21 cellular contexts compared by ENCODE assay signal in the genomic region with DNA sequence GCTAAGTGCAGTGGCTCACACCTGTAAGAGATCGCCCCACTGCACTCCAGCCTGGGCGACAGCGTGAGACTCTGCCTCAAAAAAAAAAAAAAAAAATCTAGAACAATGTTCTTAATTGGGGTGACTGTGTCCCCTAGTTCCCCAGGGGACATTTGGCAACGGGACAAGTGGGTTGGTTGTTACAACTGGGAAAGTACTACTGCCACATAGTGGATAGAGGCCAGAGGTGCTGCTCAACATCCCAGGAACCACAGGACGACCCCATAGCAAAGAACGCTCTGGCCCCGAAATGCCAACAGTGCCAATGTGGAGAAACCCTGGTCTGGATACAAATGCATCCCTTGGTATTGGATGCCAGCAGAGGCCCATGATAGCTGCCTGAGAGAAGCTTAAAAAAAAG. TPM values are rescaled to one million over a fixed set of nuclear protein-coding genes. Genes with fewer than 3 reads are reported as not detected.
DNase-seq lines count a peak whose midpoint lies in the region; FAIRE-seq and TF ChIP-seq lines count a peak whose summit lies in the region.
"Had no signal": no experiment of that assay in that cellular context is flagged by ENCODE, and none has a peak within 500 bp of the region (broad histone marks: within the 10 kb centered on the region; RNA-seq: fewer than 3 reads in every experiment).

No MANE protein-coding gene starts in this region.

- TF ChIP-seq CTCF in BJ (IDR thresholded peaks at IDR 0.05; ENCODE audit: insufficient read depth, low read depth, low read length) (peak; percentile 18; the same call in 1 of the 2 replicates), HL-60 (IDR thresholded peaks at IDR 0.05; ENCODE audit: insufficient read depth, low read length) (peak; percentile 19), VCaP (conservative IDR thresholded peaks at IDR 0.05) (peak; percentile 62), keratinocyte (optimal IDR thresholded peaks at IDR 0.05 in 1 of 3, IDR thresholded peaks at IDR 0.05 in 1 of 3, conservative IDR thresholded peaks at IDR 0.05 in 1 of 3; ENCODE audit: extremely low read depth in 1 of 3, insufficient read depth in 2 of 3, low read length in 3 of 3) (peak in 2 of 3 experiments; percentile 15 to 23), GM20000 (IDR thresholded peaks at IDR 0.05; ENCODE audit: extremely low read depth, missing control alignments) (no peak), colonic mucosa (IDR thresholded peaks at IDR 0.05) (no peak)

- no peak overlapping the region for H3K4me3 ChIP-seq in BJ (ENCODE audit: low read depth, low read length)
- H3K4me3 ChIP-seq in HL-60 (replicated peaks; ENCODE audit: insufficient read depth, low read length) = no peak overlapping the region
- no peak overlapping the region for H3K4me3 ChIP-seq in keratinocyte (ENCODE audit: control insufficient read depth in 2 of 3, extremely low read depth in 1 of 3, insufficient read depth in 2 of 3, low read depth in 1 of 3, low read length in 3 of 3)
- H3K4me3 ChIP-seq in colonic mucosa = no peak overlapping the region
- H3K4me3 ChIP-seq: SK-N-MC, smooth muscle cell had no signal

- no peak overlapping the region for H3K9ac ChIP-seq in keratinocyte (ENCODE audit: control insufficient read depth, extremely low read depth, insufficient read depth, low read length)
- no peak overlapping the region for H3K9ac ChIP-seq in colonic mucosa (ENCODE audit: low read depth in 2 of 2, low read length in 2 of 2)

- intact Hi-C loops in colonic mucosa (cut with DNase I) = no loop called here

- DNase-seq in BJ (ENCODE audit: low read depth) (no peak), HL-60 (ENCODE audit: low read depth in 1 of 2, low spot score in 1 of 2) (no peak), keratinocyte (ENCODE audit: low read depth, low spot score) (no peak), GM20000 (ENCODE audit: low spot score) (no peak), AG08395 (ENCODE audit: low spot score) (no peak), colonic mucosa (no peak)
- DNase-seq in activated CD4-positive, CD25-positive, alpha-beta regulatory T cell treated with anti-CD3 and anti-CD28 coated beads, Interleukin-2, amount 50 U/mL, for 72 hours = no peak
- DNase-seq: activated CD8-positive, alpha-beta memory T cell treated with anti-CD3 and anti-CD28 coated beads, Interleukin-2, amount 50 U/mL, for 48 hours; activated naive CD4-positive, alpha-beta T cell treated with anti-CD3 and anti-CD28 coated beads for 36 hours; CD4-positive, alpha-beta T cell; effector CD8-positive, alpha-beta T cell; immature natural killer cell; NCI-H1048; NCI-H2171 treated with DMSO at 0.1 percent for 48 hours; occipital lobe had no signal

- no peaks in the 10 kb centered on the region for H3K4me1 ChIP-seq in keratinocyte (ENCODE audit: control insufficient read depth, extremely low read depth, insufficient read depth, low read length)
- H3K4me1 ChIP-seq in colonic mucosa = no peaks in the 10 kb centered on the region

- no peaks in the 10 kb centered on the region for H3K27me3 ChIP-seq in BJ (ENCODE audit: control insufficient read depth, insufficient read depth, low read length)
- H3K27me3 ChIP-seq in HL-60 (ENCODE audit: insufficient read depth, poor library complexity, severe bottlenecking) = no peaks in the 10 kb centered on the region
- H3K27me3 ChIP-seq in keratinocyte (ENCODE audit: control insufficient read depth, extremely low read depth, insufficient read depth, low read length) = no peaks in the 10 kb centered on the region
- H3K27me3 ChIP-seq in colonic mucosa = no peaks in the 10 kb centered on the region

- POLR2A ChIA-PET in BJ (lab: Charles Lee) = no interaction called here

- H4K20me1 ChIP-seq in keratinocyte (ENCODE audit: control insufficient read depth, extremely low read depth, insufficient read depth, low read length) = no peaks in the 10 kb centered on the region

- no peak overlapping the region for H3K4me2 ChIP-seq in keratinocyte (ENCODE audit: control insufficient read depth, extremely low read depth, insufficient read depth, low read depth, low read length)
- H3K4me2 ChIP-seq: smooth muscle cell had no signal

- H2AFZ ChIP-seq in keratinocyte (ENCODE audit: control insufficient read depth, low read length) = no peak overlapping the region

- no peak for FAIRE-seq in keratinocyte (lab: Jason Lieb, UNC)
- FAIRE-seq: frontal cortex, G401.6 had no signal

- no peaks in the 10 kb centered on the region for H3K9me3 ChIP-seq in keratinocyte (ENCODE audit: control insufficient read depth, low read depth, low read length)
- H3K9me3 ChIP-seq in colonic mucosa = no peaks in the 10 kb centered on the region

- CTCF ChIA-PET in BJ (lab: Yijun Ruan, JAX) = no interaction called here

- H3K36me3 ChIP-seq in BJ (ENCODE audit: control insufficient read depth, insufficient read depth, low read length) = no peaks in the 10 kb centered on the region
- no peaks in the 10 kb centered on the region for H3K36me3 ChIP-seq in keratinocyte (ENCODE audit: control insufficient read depth in 2 of 2, extremely low read depth in 1 of 2, insufficient read depth in 2 of 2, low read length in 2 of 2)
- H3K36me3 ChIP-seq in colonic mucosa = no peaks in the 10 kb centered on the region

- H3K27ac ChIP-seq in HL-60 (replicated peaks) = no peak overlapping the region
- H3K27ac ChIP-seq in VCaP = no peak overlapping the region
- no peak overlapping the region for H3K27ac ChIP-seq in keratinocyte (ENCODE audit: control insufficient read depth, insufficient read depth, low read length)
- H3K27ac ChIP-seq in colonic mucosa = no peak overlapping the region
- H3K27ac ChIP-seq: SK-N-MC had no signal

- dilution Hi-C loops in keratinocyte (cut with MboI; ENCODE audit: extremely low pct_ligation_motif_present, low sequenced_read_pairs) = no loop called here

- H3K79me2 ChIP-seq in keratinocyte (ENCODE audit: control insufficient read depth, insufficient read depth, low read length) = no peaks in the 10 kb centered on the region

- H3K9me1 ChIP-seq in keratinocyte (ENCODE audit: control insufficient read depth, extremely low read depth, insufficient read depth, low read length) = no peaks in the 10 kb centered on the region

RNA-seq across cellular contexts. Expression of a gene that starts 11.8 kb away (rescaled TPM):
- polyA plus RNA-seq in BJ (2011; rRNA removed) (not detected in 2 replicates), keratinocyte (not detected in 3 replicates)
- 0.09 TPM in 1 of 2 replicates, not detected in the other for polyA minus RNA-seq in BJ (2011; rRNA and poly(A)+ RNA removed)
- not detected for polyA plus RNA-seq in keratinocyte (2011; ENCODE audit: low read depth)
- not detected in 2 replicates for polyA plus RNA-seq in keratinocyte (2011; cell fraction: cytosol; rRNA removed)
- polyA plus RNA-seq in keratinocyte (2011; cell fraction: nucleus; rRNA removed) = not detected in 2 replicates
- not detected in 2 replicates for polyA plus RNA-seq in keratinocyte (2012; ENCODE audit: low replicate concordance)
- not detected in 3 replicates for polyA minus RNA-seq in keratinocyte
- polyA minus RNA-seq in keratinocyte (2011; cell fraction: cytosol; rRNA and poly(A)+ RNA removed) = not detected
- polyA minus RNA-seq in keratinocyte (2011; cell fraction: nucleus; rRNA and poly(A)+ RNA removed) = not detected in 2 replicates
- under 1 TPM in 1 of 2 donors, not detected in 1; 0.11 TPM for total RNA-seq in colonic mucosa
- total RNA-seq: activated naive CD4-positive, alpha-beta T cell treated with anti-CD3 and anti-CD28 coated beads for 36 hours; HT1080 had no signal
- polyA plus RNA-seq: smooth muscle cell had no signal

RNA-seq across cellular contexts. Expression of a gene that starts 55.3 kb away (rescaled TPM):
- polyA plus RNA-seq in BJ (2011; rRNA removed) (92.9 and 134 TPM in 2 replicates), keratinocyte (16.8 to 24.6 TPM (median 19.4 TPM) in 3 replicates)
- polyA minus RNA-seq in BJ (2011; rRNA and poly(A)+ RNA removed) = 92.6 and 170 TPM in 2 replicates
- 7.8 TPM for polyA plus RNA-seq in keratinocyte (2011; ENCODE audit: low read depth)
- polyA plus RNA-seq in keratinocyte (2011; cell fraction: cytosol; rRNA removed) = 13.7 and 25.2 TPM in 2 replicates
- polyA plus RNA-seq in keratinocyte (2011; cell fraction: nucleus; rRNA removed) = 67.7 and 97.3 TPM in 2 replicates
- 20.1 and 71.6 TPM in 2 replicates for polyA plus RNA-seq in keratinocyte (2012; ENCODE audit: low replicate concordance)
- 22.0 to 221 TPM (median 23.3 TPM) in 3 replicates for polyA minus RNA-seq in keratinocyte
- polyA minus RNA-seq in keratinocyte (2011; cell fraction: cytosol; rRNA and poly(A)+ RNA removed) = 41.4 TPM
- polyA minus RNA-seq in keratinocyte (2011; cell fraction: nucleus; rRNA and poly(A)+ RNA removed) = 37.5 and 65.9 TPM in 2 replicates
- 100 to 1,000 TPM in 1 of 2 donors, 10 to 100 TPM in 1; 80.5 to 110 TPM for total RNA-seq in colonic mucosa

Comparison
In these comparisons a context has a peak if more than half of its experiments do, and no peak if none do; other contexts are left out.
1. CTCF ChIP-seq: peak in BJ (single experiment), HL-60 (single experiment), VCaP (single experiment) and keratinocyte (2 of 3); none in GM20000 (single experiment) and colonic mucosa (single experiment).